Comparison of ENCODE assay signal across 8 cellular contexts in genomic region chr17:19867654-19868395, GRCh38. TPM values are rescaled to one million over a fixed set of nuclear protein-coding genes. Genes with fewer than 3 reads are reported as not detected.
DNase-seq lines count a peak whose midpoint lies in the region; ATAC-seq, FAIRE-seq and TF ChIP-seq lines count a peak whose summit lies in the region.

TSS of gene ULK2 (minus strand) at chr17:19867936. CDS start at chr17:19867417, 519 bp downstream.

- H3K18ac ChIP-seq in H1 (ENCODE audit: extremely low read depth, low read length) = peak within 1 kb of the TSS; percentile 22; the same call in 1 of the 2 replicates

- H3K36me3 ChIP-seq in BLaER1 (no peaks in the 10 kb centered on the region), H1 (ENCODE audit: control insufficient read depth in 2 of 4, insufficient read depth in 4 of 4, low read length in 3 of 4) (no peaks in the 10 kb centered on the region), lower lobe of right lung (peaks cover 5% of the 10 kb centered on the region)

- TF ChIP-seq EP300 in H1 (IDR thresholded peaks at IDR 0.05; ENCODE audit: borderline replicate concordance in 1 of 2, low read depth in 2 of 2, low read length in 2 of 2) = peak in 1 of 2 experiments; percentile 74; a peak in 1 of 3 replicates

- H2BK5ac ChIP-seq in H1 (ENCODE audit: low read depth, low read length) = no peak within 1 kb of the TSS; the same call in 1 of the 2 replicates

- 0 out of 2 replicates have a peak within 1 kb of the TSS, but pooled peaks have one; percentile 46 for H2BK15ac ChIP-seq in H1 (ENCODE audit: low read length)

- H3K4me1 ChIP-seq in BLaER1 (peaks cover 16% of the 10 kb centered on the region), H1 (replicated peaks in 1 of 4; ENCODE audit: control insufficient read depth in 3 of 4, insufficient read depth in 4 of 4, low read length in 3 of 4) (peaks cover 0 to 3% (median under 1%) of the 10 kb centered on the region in 4 experiments; a peak in 1 of 7 replicates), lower lobe of right lung (peaks cover 9% of the 10 kb centered on the region)

- no peak within 1 kb of the TSS for H2BK20ac ChIP-seq in H1 (ENCODE audit: low read length)

- POLR2A ChIA-PET in H1 (lab: Charles Lee; ENCODE audit: partially characterized antibody) = interaction anchor here (0.6 to 2.8 kb wide), 8 partner anchors 9 to 220 kb away, joined by 3 to 11 read pairs (median 4); partner anchors contain the start of genes AKAP10 and ALDH3A2

- H3K27ac Mint-ChIP-seq in activated CD4-positive, alpha-beta T cell treated with anti-CD3 and anti-CD28 coated beads, Interleukin-2, amount 10 ng/mL, durations not matched to agents 24 days and 14 days = peak within 1 kb of the TSS; percentile 75

- DNase-seq in MV-4-11 (lab: John Stamatoyannopoulos, UW) = peak; percentile 49
- peak; percentile 85 for DNase-seq in activated CD4-positive, alpha-beta T cell treated with anti-CD3 and anti-CD28 coated beads, Interleukin-2, amount 10 ng/mL, durations not matched to agents 24 days and 14 days
- DNase-seq in H1 (ENCODE audit: low read depth in 1 of 2, low spot score in 2 of 2) = peak in 1 of 2 experiments; percentile 80
- peak; percentile 71 for DNase-seq in lower lobe of right lung
- DNase-seq in stimulated activated CD4-positive, alpha-beta T cell treated with anti-CD3 and anti-CD28 coated beads, Interleukin-4, amount 100 ng/mL, for 1 hour = peak; percentile 62

- H3K4me1 Mint-ChIP-seq in activated CD4-positive, alpha-beta T cell treated with anti-CD3 and anti-CD28 coated beads, Interleukin-2, amount 10 ng/mL, durations not matched to agents 24 days and 14 days = peaks cover 9% of the 10 kb centered on the region

- peak in 1 of 2 experiments; percentile 80; a peak in 1 of 3 replicates for TF ChIP-seq POLR2A in H1 (IDR thresholded peaks at IDR 0.05; ENCODE audit: control extremely low read depth in 1 of 2, low read depth in 2 of 2, low read length in 2 of 2)

- no peak within 1 kb of the TSS for H2AK5ac ChIP-seq in H1 (ENCODE audit: low read depth, low read length)

- FAIRE-seq in H1 (lab: Jason Lieb, UNC) = no peak

- H4K20me1 ChIP-seq in BLaER1 (no peaks in the 10 kb centered on the region), H1 (replicated peaks in 1 of 2; ENCODE audit: control insufficient read depth in 1 of 2, insufficient read depth in 2 of 2, low read length in 2 of 2) (no peaks in the 10 kb centered on the region)

- no peaks in the 10 kb centered on the region for H3K79me2 ChIP-seq in H1 (ENCODE audit: control insufficient read depth in 1 of 2, insufficient read depth in 2 of 2, low read length in 2 of 2)

- H3K4ac ChIP-seq in H1 (replicated peaks; ENCODE audit: insufficient read length, low read depth, low read length) = peak within 1 kb of the TSS; percentile 78

- H3K23me2 ChIP-seq in H1 (ENCODE audit: low read depth, low read length) = peaks cover 15% of the 10 kb centered on the region; the same call in 1 of the 2 replicates

- H4K8ac ChIP-seq in H1 (ENCODE audit: extremely low read depth, insufficient read depth, low read length) = peak within 1 kb of the TSS; percentile 91

- no peaks in the 10 kb centered on the region for H3K27me3 Mint-ChIP-seq in activated CD4-positive, alpha-beta T cell treated with anti-CD3 and anti-CD28 coated beads, Interleukin-2, amount 10 ng/mL, durations not matched to agents 24 days and 14 days

- CTCF ChIA-PET in H1 (lab: Charles Lee; ENCODE audit: partially characterized antibody) = interaction anchor here (0.6 to 1.2 kb wide), 4 partner anchors 13 to 142 kb away, joined by 3 read pairs; no protein-coding TSS in a partner anchor

- H3K4me3 ChIP-seq in BLaER1 (peak within 1 kb of the TSS; percentile 79), H1 (ENCODE audit: extremely low read depth in 1 of 4, insufficient read depth in 2 of 4, low read depth in 3 of 4, low read length in 4 of 4) (peak within 1 kb of the TSS; percentile 59 to 79 (median 72)), lower lobe of right lung (peak within 1 kb of the TSS; percentile 81)

- TF ChIP-seq CTCF in H1 (IDR thresholded peaks at IDR 0.05; ENCODE audit: control extremely low read depth in 1 of 3, insufficient read depth in 1 of 3, low read depth in 1 of 3, low read length in 3 of 3) = peak; percentile 18 to 36 (median 29)
- TF ChIP-seq CTCF in lower lobe of right lung (IDR thresholded peaks at IDR 0.05) = no peak

- H3K9me3 ChIP-seq in BLaER1 = no peaks in the 10 kb centered on the region
- no peaks in the 10 kb centered on the region for H3K9me3 ChIP-seq in H1 (ENCODE audit: insufficient read depth in 2 of 2, low read depth in 1 of 2, low read length in 1 of 2)
- H3K9me3 ChIP-seq in lower lobe of right lung = no peaks in the 10 kb centered on the region

- H4K5ac ChIP-seq in H1 (ENCODE audit: insufficient read length, low read depth, low read length) = peak within 1 kb of the TSS; percentile 50

- peak within 1 kb of the TSS; percentile 76; the same call in 1 of the 2 replicates for H2AFZ ChIP-seq in H1 (ENCODE audit: low read length)

- no peak within 1 kb of the TSS for H4K91ac ChIP-seq in H1 (replicated peaks; ENCODE audit: insufficient read length, low read length)

- H3K4me3 Mint-ChIP-seq in activated CD4-positive, alpha-beta T cell treated with anti-CD3 and anti-CD28 coated beads, Interleukin-2, amount 10 ng/mL, durations not matched to agents 24 days and 14 days = peak within 1 kb of the TSS; percentile 86

- H2BK12ac ChIP-seq in H1 (ENCODE audit: low read depth, low read length) = no peak within 1 kb of the TSS

- H3K27ac ChIP-seq in BLaER1 (peak within 1 kb of the TSS; percentile 88), H1 (ENCODE audit: low read depth, low read length) (no peak within 1 kb of the TSS), lower lobe of right lung (peak within 1 kb of the TSS; percentile 92)

- no peak within 1 kb of the TSS for H2BK120ac ChIP-seq in H1 (replicated peaks; ENCODE audit: low read depth, low read length)

- H3K14ac ChIP-seq in H1 (ENCODE audit: insufficient read length) = no peak within 1 kb of the TSS

- H3K9me3 Mint-ChIP-seq in activated CD4-positive, alpha-beta T cell treated with anti-CD3 and anti-CD28 coated beads, Interleukin-2, amount 10 ng/mL, durations not matched to agents 24 days and 14 days = no peaks in the 10 kb centered on the region

- H3K23ac ChIP-seq in H1 (ENCODE audit: insufficient read length) = no peak within 1 kb of the TSS

- TF ChIP-seq RAD21 in H1 (IDR thresholded peaks at IDR 0.05 in 1 of 2, conservative IDR thresholded peaks at IDR 0.05 in 1 of 2; ENCODE audit: low read depth in 2 of 2, low read length in 2 of 2) = peak in 1 of 2 experiments; percentile 17; a peak in 1 of 4 replicates

- H3K9ac ChIP-seq in BLaER1 = peak within 1 kb of the TSS; percentile 83
- H3K9ac ChIP-seq in H1 (replicated peaks in 1 of 4; ENCODE audit: extremely low read depth in 1 of 4, low read depth in 3 of 4, low read length in 3 of 4) = peak within 1 kb of the TSS; percentile 24 to 61 (median 54)

- peaks cover 8% of the 10 kb centered on the region for H3K36me3 Mint-ChIP-seq in activated CD4-positive, alpha-beta T cell treated with anti-CD3 and anti-CD28 coated beads, Interleukin-2, amount 10 ng/mL, durations not matched to agents 24 days and 14 days (ENCODE audit: low read depth)

- H3K79me1 ChIP-seq in H1 (ENCODE audit: low read depth, low read length) = no peaks in the 10 kb centered on the region

- 4% methylated on average over 81 of the region's 91 CpGs; no CpG with 5 or more reads in 1 of the 2 experiments for WGBS in H1 (ENCODE audit: extremely low coverage in 1 of 2, insufficient coverage in 1 of 2, insufficient read length in 1 of 2, insufficient replicate concordance in 2 of 2, low coverage in 1 of 2, low lambda C conversion rate in 2 of 2, missing lambda C conversion rate in 1 of 2), 2 experiments

- no peak within 1 kb of the TSS for H3K56ac ChIP-seq in H1 (replicated peaks; ENCODE audit: insufficient read length, low read depth, low read length)

- intact Hi-C loops in activated CD4-positive, alpha-beta T cell treated with anti-CD3 and anti-CD28 coated beads, Interleukin-2, amount 10 ng/mL, durations not matched to agents 24 days and 14 days (cut with micrococcal nuclease) = loop anchor here (5.0 kb wide), 2 partner anchors 109 to 361 kb away; partner anchors contain the start of gene AKAP10
- intact Hi-C loops in lower lobe of right lung (cut with DNase I) = no loop called here

- peak within 1 kb of the TSS; percentile 89 for H3K4me2 ChIP-seq in BLaER1
- H3K4me2 ChIP-seq in H1 (ENCODE audit: insufficient read depth in 1 of 2, low read depth in 2 of 2, low read length in 2 of 2) = peak within 1 kb of the TSS; percentile 88 to 92

- H3K27me3 ChIP-seq in BLaER1 = peaks cover 14% of the 10 kb centered on the region
- H3K27me3 ChIP-seq in H1 (replicated peaks in 1 of 4; ENCODE audit: control insufficient read depth in 3 of 4, extremely low read depth in 1 of 4, insufficient read depth in 3 of 4, low read length in 3 of 4) = peaks cover 2 to 14% (median 12%) of the 10 kb centered on the region in 4 experiments
- H3K27me3 ChIP-seq in lower lobe of right lung (ENCODE audit: low read depth) = no peaks in the 10 kb centered on the region

- ATAC-seq in GM19328 (IDR thresholded peaks at IDR 0.05; ENCODE audit: unreplicated experiment) (peak; percentile 36), lower lobe of right lung (peak; percentile 90 to 91), GM21717 (IDR thresholded peaks at IDR 0.05; ENCODE audit: unreplicated experiment) (no peak)

TF ChIP-seq in H1, 55 proteins besides CTCF, POLR2A, EP300 and RAD21 (continues in another document):
- TF ChIP-seq MAX (IDR thresholded peaks at IDR 0.05) = no peak; the same call in none of the 2 replicates

RNA-seq across cellular contexts. Expression of gene ULK2, which starts in this region (rescaled TPM):
- total RNA-seq in activated CD4-positive, alpha-beta T cell treated with anti-CD3 and anti-CD28 coated beads, Interleukin-2, amount 10 ng/mL, durations not matched to agents 24 days and 14 days = 16.0 and 18.2 TPM in 2 replicates
- 5.3 and 5.4 TPM in 2 replicates for total RNA-seq in H1 (2021; fragmentation: NEBNext Ultra II Directional; extraction: Animal tissue kit (Norgen Biotek cat#: 25700))
- polyA plus RNA-seq in H1 (2011; rRNA removed) = 9.8 and 10.4 TPM in 2 replicates
- 5.9 TPM for polyA plus RNA-seq in H1 (2011; cell fraction: cytosol; rRNA removed)
- polyA plus RNA-seq in H1 (2011; cell fraction: nucleus; rRNA removed) = 14.6 TPM
- 5.1 to 6.3 TPM (median 5.7 TPM) in 4 replicates for polyA plus RNA-seq in H1 (2012, experiment 1 of 2)
- polyA plus RNA-seq in H1 (2012, experiment 2 of 2) = 0.60 TPM
- 3.7 TPM for polyA plus RNA-seq in H1 (2013, experiment 1 of 2)
- 3.6 TPM for polyA plus RNA-seq in H1 (2013, experiment 2 of 2)
- 24.0 and 35.3 TPM in 2 replicates for polyA minus RNA-seq in H1 (2011; rRNA and poly(A)+ RNA removed)
- 6.5 TPM for polyA minus RNA-seq in H1 (2011; cell fraction: cytosol; rRNA and poly(A)+ RNA removed)
- 6.4 TPM for polyA minus RNA-seq in H1 (2011; cell fraction: nucleus; rRNA and poly(A)+ RNA removed)
- 20.1 TPM for total RNA-seq in lower lobe of right lung
